Comparison of ENCODE assay signal across 1 cellular context in genomic region chr16:5071681-5072333, GRCh38.
A peak's percentile ranks its signal among the peaks of the same experiment; 100 is the strongest.
TF ChIP-seq lines count a peak whose summit lies in the region.

TSS of gene ALG1 (plus strand) at chr16:5071843. CDS start at chr16:5071850, 7 bp downstream.

TF ChIP-seq in HepG2, 621 proteins besides CTCF, POLR2A, EP300 and RAD21 (continued from another document and continues in another):
- TF ChIP-seq SMAD1 (CRISPR knock-in tag; IDR thresholded peaks at IDR 0.05; ENCODE audit: borderline replicate concordance, low read depth) (peak; percentile 48; the same call in 1 of the 2 replicates), GABPA (IDR thresholded peaks at IDR 0.05; ENCODE audit: low read depth, low read length) (no peak), GABPA (CRISPR knock-in tag; IDR thresholded peaks at IDR 0.05; ENCODE audit: low read depth) (peak; percentile 53; the same call in 1 of the 2 replicates), GPN1 (CRISPR knock-in tag; IDR thresholded peaks at IDR 0.05; ENCODE audit: borderline replicate concordance) (peak; percentile 97), MBD4 (IDR thresholded peaks at IDR 0.05; ENCODE audit: borderline replicate concordance, low read length) (no peak), ZSCAN20 (CRISPR knock-in tag; IDR thresholded peaks at IDR 0.05; ENCODE audit: borderline replicate concordance) (peak; percentile 35; the same call in 1 of the 2 replicates), ZSCAN30 (CRISPR knock-in tag; IDR thresholded peaks at IDR 0.05) (no peak), CEBPB (IDR thresholded peaks at IDR 0.05; ENCODE audit: borderline replicate concordance, low read depth, low read length) (no peak), DMTF1 (CRISPR knock-in tag; IDR thresholded peaks at IDR 0.05) (no peak), ZNF740 (CRISPR knock-in tag; IDR thresholded peaks at IDR 0.05) (peak; percentile 72; the same call in 1 of the 2 replicates), POGK (CRISPR knock-in tag; conservative IDR thresholded peaks at IDR 0.05) (peak; percentile 90), AKAP8 (CRISPR knock-in tag; IDR thresholded peaks at IDR 0.05) (peak; percentile 69; the same call in 1 of the 2 replicates), TOE1 (CRISPR knock-in tag; IDR thresholded peaks at IDR 0.05) (0 out of 2 replicates have a peak, but pooled peaks have one; percentile 85), SCMH1 (CRISPR knock-in tag; IDR thresholded peaks at IDR 0.05; ENCODE audit: borderline replicate concordance) (no peak), MAZ (IDR thresholded peaks at IDR 0.05; ENCODE audit: borderline replicate concordance, low read depth, low read length) (0 out of 2 replicates have a peak, but pooled peaks have one; percentile 32), MAZ (CRISPR knock-in tag; IDR thresholded peaks at IDR 0.05; ENCODE audit: low read depth) (peak; percentile 82), ZBTB4 (CRISPR knock-in tag; IDR thresholded peaks at IDR 0.05; ENCODE audit: borderline replicate concordance) (peak; percentile 82; the same call in 1 of the 2 replicates), ZNF180 (CRISPR knock-in tag; IDR thresholded peaks at IDR 0.05; ENCODE audit: borderline replicate concordance, low read depth) (peak; percentile 90; the same call in 1 of the 2 replicates), ZNF567 (CRISPR knock-in tag; IDR thresholded peaks at IDR 0.05; ENCODE audit: borderline replicate concordance) (peak; percentile 74; the same call in 1 of the 2 replicates), BATF2 (CRISPR knock-in tag; IDR thresholded peaks at IDR 0.05) (no peak), ZNF3 (CRISPR knock-in tag; IDR thresholded peaks at IDR 0.05) (no peak), ZMYM2 (CRISPR knock-in tag; IDR thresholded peaks at IDR 0.05) (peak; percentile 78; the same call in 1 of the 2 replicates), ZBTB44 (CRISPR knock-in tag; IDR thresholded peaks at IDR 0.05) (peak; percentile 95), ZNF354B (CRISPR knock-in tag; IDR thresholded peaks at IDR 0.05) (0 out of 2 replicates have a peak, but pooled peaks have one; percentile 77), GLI4 (CRISPR knock-in tag; IDR thresholded peaks at IDR 0.05; ENCODE audit: borderline replicate concordance) (peak; percentile 98), SP1 (IDR thresholded peaks at IDR 0.05) (no peak), SP1 (CRISPR knock-in tag; IDR thresholded peaks at IDR 0.05) (peak; percentile 26; the same call in 1 of the 2 replicates), ZNF672 (CRISPR knock-in tag; IDR thresholded peaks at IDR 0.05) (no peak), ASH2L (IDR thresholded peaks at IDR 0.05; ENCODE audit: insufficient read length, low read depth, low read length) (peak; percentile 75), IRX3 (CRISPR knock-in tag; IDR thresholded peaks at IDR 0.05; ENCODE audit: borderline replicate concordance, low read depth) (no peak), PRDM15 (CRISPR knock-in tag; IDR thresholded peaks at IDR 0.05) (peak; percentile 42; the same call in 1 of the 2 replicates), PPARG (CRISPR knock-in tag; conservative IDR thresholded peaks at IDR 0.05) (peak; percentile 75; the same call in 1 of the 2 replicates), ZNF484 (CRISPR knock-in tag; IDR thresholded peaks at IDR 0.05; ENCODE audit: borderline replicate concordance, low read depth) (no peak; the same call in 1 of the 2 replicates), RCOR2 (CRISPR knock-in tag; IDR thresholded peaks at IDR 0.05) (peak; percentile 90), DR1 (CRISPR knock-in tag; IDR thresholded peaks at IDR 0.05) (peak; percentile 73), THAP7 (CRISPR knock-in tag; IDR thresholded peaks at IDR 0.05) (peak; percentile 95; the same call in 1 of the 2 replicates), SMC3 (IDR thresholded peaks at IDR 0.05; ENCODE audit: low read length) (no peak; the same call in 1 of the 2 replicates), ZNF12 (CRISPR knock-in tag; IDR thresholded peaks at IDR 0.05) (peak; percentile 61), HBP1 (CRISPR knock-in tag; IDR thresholded peaks at IDR 0.05; ENCODE audit: low read depth) (peak; percentile 98)
